In the genomic region with DNA sequence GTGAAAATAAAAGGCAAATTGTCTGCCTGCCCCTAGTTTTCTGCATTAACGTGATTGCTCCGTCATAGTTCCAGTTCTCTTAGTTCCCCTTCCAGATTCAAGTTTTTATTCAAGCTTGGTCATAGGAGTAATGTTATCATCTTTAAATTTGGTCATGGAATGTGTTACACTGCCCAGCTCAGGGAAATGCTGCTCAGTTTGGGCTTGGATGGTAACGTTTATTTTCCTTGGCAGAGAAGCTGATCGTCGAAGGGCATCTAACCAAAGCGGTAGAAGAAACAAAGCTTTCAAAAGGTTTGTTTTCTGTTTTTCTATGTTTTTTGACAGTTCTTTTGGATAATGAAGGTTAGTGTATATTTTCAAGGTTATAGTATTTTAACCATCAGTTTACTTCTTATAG, we compare ENCODE assay signal across 14 cellular contexts.
DNase-seq lines count a peak whose midpoint lies in the region; ATAC-seq, FAIRE-seq and TF ChIP-seq lines count a peak whose summit lies in the region.
"Had no signal": no experiment of that assay in that cellular context is flagged by ENCODE, and none has a peak within 500 bp of the region (broad histone marks: within the 10 kb centered on the region; RNA-seq: fewer than 3 reads in every experiment).

No MANE protein-coding gene starts in this region.

- peak overlapping the region; percentile 41 for H3K27ac ChIP-seq in astrocyte (ENCODE audit: low read depth, low read length)
- peak overlapping the region; percentile 66 to 84 (median 78) for H3K27ac ChIP-seq in transverse colon
- H3K27ac ChIP-seq: KMS-11, lower lobe of right lung had no signal

- H3K27me3 ChIP-seq in astrocyte (ENCODE audit: insufficient read depth, low read length): no peaks in the 10 kb centered on the region
- no peaks in the 10 kb centered on the region for H3K27me3 ChIP-seq in transverse colon
- H3K27me3 ChIP-seq: dorsolateral prefrontal cortex had no signal

- peak; percentile 73 for DNase-seq in astrocyte (ENCODE audit: low read depth)
- DNase-seq in fibroblast of pulmonary artery (ENCODE audit: low read depth): peak; percentile 45
- DNase-seq in nephron progenitor cell: no peak
- DNase-seq in transverse colon: no peak
- DNase-seq in stimulated activated CD4-positive, alpha-beta T cell treated with anti-CD3 and anti-CD28 coated beads, Interleukin-4, amount 100 ng/mL, for 4 hours: no peak
- DNase-seq in HCEC 1CT: no peak
- DNase-seq: activated effector memory CD4-positive, alpha-beta T cell treated with Interleukin-2 at 50 U/mL for 16 hours; dorsolateral prefrontal cortex; lower lobe of right lung; NCI-H1436; NCI-H345; stimulated activated naive CD4-positive, alpha-beta T cell treated with Interleukin-2 at 50 U/mL for 16 hours had no signal

- peaks cover 3% of the 10 kb centered on the region for H3K36me3 ChIP-seq in astrocyte (ENCODE audit: insufficient read depth, low read length)
- H3K36me3 ChIP-seq in transverse colon: no peaks in the 10 kb centered on the region

- TF ChIP-seq EP300 in transverse colon (IDR thresholded peaks at IDR 0.05; ENCODE audit: low read depth): no peak

- H3K79me2 ChIP-seq in astrocyte (ENCODE audit: insufficient read depth, low read length): peaks cover 3% of the 10 kb centered on the region

- no peak overlapping the region for H3K4me3 Mint-ChIP-seq in astrocyte (ENCODE audit: unreplicated experiment)
- H3K4me3 Mint-ChIP-seq in nephron progenitor cell: no peak overlapping the region

- H3K27me3 Mint-ChIP-seq in astrocyte (ENCODE audit: low read depth, unreplicated experiment): no peaks in the 10 kb centered on the region
- H3K27me3 Mint-ChIP-seq in nephron progenitor cell (ENCODE audit: low read depth, poor library complexity): no peaks in the 10 kb centered on the region

- H3K9me3 ChIP-seq in astrocyte (ENCODE audit: insufficient read depth, low read depth, low read length): no peaks in the 10 kb centered on the region
- no peaks in the 10 kb centered on the region for H3K9me3 ChIP-seq in transverse colon
- H3K9me3 ChIP-seq: lower lobe of right lung had no signal

- no peak overlapping the region for H2AFZ ChIP-seq in astrocyte (ENCODE audit: low read depth, low read length)

- H3K4me1 ChIP-seq in astrocyte (ENCODE audit: insufficient read depth, low read length): no peaks in the 10 kb centered on the region
- H3K4me1 ChIP-seq in transverse colon: peaks cover 0 to under 1% (median 0%) of the 10 kb centered on the region in 4 donors
- H3K4me1 ChIP-seq: lower lobe of right lung had no signal

- 75 to 92% methylated on average over 6 of the region's 6 CpGs for WGBS in transverse colon (ENCODE audit: low coverage in 1 of 2), 2 donors

- TF ChIP-seq CTCF in astrocyte (IDR thresholded peaks at IDR 0.05; ENCODE audit: insufficient read depth, low read depth, low read length): no peak
- no peak for TF ChIP-seq CTCF in fibroblast of pulmonary artery (IDR thresholded peaks at IDR 0.05; ENCODE audit: low read length, missing control alignments)
- TF ChIP-seq CTCF in nephron progenitor cell (IDR thresholded peaks at IDR 0.05): no peak
- no peak for TF ChIP-seq CTCF in transverse colon (IDR thresholded peaks at IDR 0.05)

- H3K9ac ChIP-seq in astrocyte (ENCODE audit: low read length): peak overlapping the region; percentile 51
- H3K9ac ChIP-seq: KMS-11 had no signal

- H4K20me1 ChIP-seq in astrocyte (ENCODE audit: insufficient read depth, low read length): no peaks in the 10 kb centered on the region

- H3K27ac Mint-ChIP-seq in astrocyte (ENCODE audit: unreplicated experiment) (no peak overlapping the region), nephron progenitor cell (peak overlapping the region; percentile 19)

- peak overlapping the region; percentile 40 for H3K4me2 ChIP-seq in astrocyte (ENCODE audit: low read length)
- H3K4me2 ChIP-seq: KMS-11 had no signal

- intact Hi-C loops in transverse colon (cut with DNase I; ENCODE audit: low total_unique reads): no loop called here

- H3K4me3 ChIP-seq in astrocyte (ENCODE audit: insufficient read depth, low read depth, low read length) (no peak overlapping the region), fibroblast of pulmonary artery (replicated peaks; ENCODE audit: low read depth, low read length) (peak overlapping the region; percentile 21), transverse colon (peak overlapping the region in 3 of 4 donors; percentile 20 to 24 (median 20))
- H3K4me3 ChIP-seq: lower lobe of right lung had no signal

- H3K36me3 Mint-ChIP-seq in astrocyte (ENCODE audit: low read depth, unreplicated experiment) (peaks cover 9% of the 10 kb centered on the region), nephron progenitor cell (ENCODE audit: low read depth) (peaks cover 35% of the 10 kb centered on the region)

- ATAC-seq in activated CD4-positive, CD25-positive, alpha-beta regulatory T cell treated with anti-CD3 and anti-CD28 coated beads, Interleukin-2, amount 50 U/mL, for 24 hours: no peak
- ATAC-seq: lower lobe of right lung had no signal

- in situ Hi-C loops in transverse colon (cut with MboI; ENCODE audit: low pct_ligation_motif_present in 1 of 4, low pct_unique_long_range_greater_than_20kb in 1 of 4, low sequenced_read_pairs in 3 of 4): no loop called here

- no peaks in the 10 kb centered on the region for H3K4me1 Mint-ChIP-seq in astrocyte (ENCODE audit: low read depth, unreplicated experiment)
- H3K4me1 Mint-ChIP-seq in nephron progenitor cell: no peaks in the 10 kb centered on the region

- no peaks in the 10 kb centered on the region for H3K9me3 Mint-ChIP-seq in astrocyte (ENCODE audit: unreplicated experiment)
- no peaks in the 10 kb centered on the region for H3K9me3 Mint-ChIP-seq in nephron progenitor cell

- FAIRE-seq in astrocyte (lab: Jason Lieb, UNC): peak; percentile 13

- TF ChIP-seq POLR2A in transverse colon (IDR thresholded peaks at IDR 0.05): peak; percentile 53

Comparison
In these comparisons a context has a peak if more than half of its experiments do, and no peak if none do; other contexts are left out.
1. DNase-seq: peak in astrocyte (single experiment) and fibroblast of pulmonary artery (single experiment); none in nephron progenitor cell (single experiment), transverse colon (single experiment), stimulated activated CD4-positive, alpha-beta T cell treated with anti-CD3 and anti-CD28 coated beads, Interleukin-4, amount 100 ng/mL, for 4 hours (0 of 2) and HCEC 1CT (single experiment).